ENCODE assay signal across 34 cellular contexts in the genomic region with DNA sequence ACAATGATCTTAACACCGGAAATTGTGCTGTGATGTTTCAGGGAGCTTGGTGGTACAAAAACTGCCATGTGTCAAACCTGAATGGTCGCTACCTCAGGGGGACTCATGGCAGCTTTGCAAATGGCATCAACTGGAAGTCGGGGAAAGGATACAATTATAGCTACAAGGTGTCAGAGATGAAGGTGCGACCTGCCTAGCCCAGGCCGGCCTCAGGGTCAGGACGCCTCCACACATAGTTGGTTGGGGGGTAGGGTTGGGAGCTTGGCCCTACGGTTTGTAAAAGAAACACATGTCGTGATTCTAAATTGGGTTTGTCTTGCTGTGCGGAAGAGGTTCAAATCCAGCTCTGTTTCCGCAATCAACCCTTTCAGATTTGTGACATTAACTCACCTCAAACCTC. TPM values are rescaled to one million over a fixed set of nuclear protein-coding genes. Genes with fewer than 3 reads are reported as not detected.
"Had no signal": no experiment of that assay in that cellular context is flagged by ENCODE, and none has a peak within 500 bp of the region (broad histone marks: within the 10 kb centered on the region; RNA-seq: fewer than 3 reads in every experiment).

No MANE protein-coding gene starts in this region.

- H3K4me1 Mint-ChIP-seq: immature natural killer cell had no signal

- H3K36me3 Mint-ChIP-seq: immature natural killer cell; naive thymus-derived CD4-positive, alpha-beta T cell; stimulated activated effector memory CD8-positive, alpha-beta T cell treated with anti-CD3 and anti-CD28 coated beads, Interleukin-12 subunit alpha, Interleukin-12 subunit beta, amount 100 ng/mL, for 72 hours had no signal

- H3K27me3 ChIP-seq: colonic mucosa, right atrium auricular region, thyroid gland had no signal

- H3K9me3 ChIP-seq: colonic mucosa, esophagus squamous epithelium, heart right ventricle, right atrium auricular region, stomach, thyroid gland had no signal

- H2AFZ ChIP-seq: parathyroid adenoma had no signal

- H3K27ac ChIP-seq: colonic mucosa, esophagus squamous epithelium, heart right ventricle, parathyroid adenoma, right atrium auricular region, stomach, thyroid gland had no signal

- H3K4me3 ChIP-seq: colonic mucosa, esophagus squamous epithelium, heart right ventricle, right atrium auricular region, smooth muscle cell, stomach, thyroid gland had no signal

- H3K36me3 ChIP-seq: colonic mucosa, esophagus squamous epithelium, heart right ventricle, right atrium auricular region, stomach, thyroid gland had no signal

- H3K79me2 ChIP-seq: parathyroid adenoma had no signal

- H3K9ac ChIP-seq: parathyroid adenoma had no signal

- DNase-seq: colonic mucosa; effector memory CD8-positive, alpha-beta T cell; erythroblast; esophagus squamous epithelium; foreskin melanocyte; glutamatergic neuron; heart right ventricle; hypothalamus; immature natural killer cell; kidney glomerular epithelial cell; left colon; left ventricle myocardium superior; mammary epithelial cell; mesendoderm; midbrain; naive thymus-derived CD4-positive, alpha-beta T cell; stimulated activated CD4-positive, alpha-beta T cell treated with anti-CD3 and anti-CD28 coated beads, Interleukin-12 subunit alpha, Interleukin-12 subunit beta, amount 100 ng/mL, for 4 hours; stimulated activated CD4-positive, alpha-beta T cell treated with anti-CD3 and anti-CD28 coated beads, Interleukin-4, amount 100 ng/mL, for 24 hours; stimulated activated naive CD4-positive, alpha-beta T cell treated with Interleukin-2 at 50 U/mL for 16 hours; thyroid gland; trophoblast cell had no signal

- H3K4me1 ChIP-seq: colonic mucosa, esophagus squamous epithelium, parathyroid adenoma, right atrium auricular region, stomach, thyroid gland had no signal

- H3K27ac Mint-ChIP-seq: immature natural killer cell; nephron; progenitor cell of endocrine pancreas; stimulated activated effector memory CD8-positive, alpha-beta T cell treated with anti-CD3 and anti-CD28 coated beads, Interleukin-12 subunit alpha, Interleukin-12 subunit beta, amount 100 ng/mL, for 72 hours had no signal

- ATAC-seq: effector memory CD8-positive, alpha-beta T cell; heart right ventricle; left colon; left ventricle myocardium superior; naive thymus-derived CD4-positive, alpha-beta T cell; sciatic nerve; stimulated activated effector memory CD8-positive, alpha-beta T cell treated with anti-CD3 and anti-CD28 coated beads, Interleukin-12 subunit alpha, Interleukin-12 subunit beta, amount 100 ng/mL, for 72 hours had no signal

- H3K4me2 ChIP-seq: smooth muscle cell had no signal

- H3K4me3 Mint-ChIP-seq: central memory CD8-positive, alpha-beta T cell; effector memory CD8-positive, alpha-beta T cell; immature natural killer cell; naive thymus-derived CD4-positive, alpha-beta T cell; nephron; stimulated activated effector memory CD8-positive, alpha-beta T cell treated with anti-CD3 and anti-CD28 coated beads, Interleukin-12 subunit alpha, Interleukin-12 subunit beta, amount 100 ng/mL, for 72 hours had no signal

- H3K9me3 Mint-ChIP-seq: central memory CD8-positive, alpha-beta T cell; effector memory CD8-positive, alpha-beta T cell; immature natural killer cell; nephron; stimulated activated effector memory CD8-positive, alpha-beta T cell treated with anti-CD3 and anti-CD28 coated beads, Interleukin-12 subunit alpha, Interleukin-12 subunit beta, amount 100 ng/mL, for 72 hours had no signal

RNA-seq across cellular contexts. Expression of gene FCN2, which starts 6.6 kb away (rescaled TPM):
- total RNA-seq: chondrocyte; colonic mucosa; dermis microvascular lymphatic vessel endothelial cell; esophagus squamous epithelium; left colon; left ventricle myocardium superior; mammary epithelial cell; naive thymus-derived CD4-positive, alpha-beta T cell; progenitor cell of endocrine pancreas; right atrium auricular region; sciatic nerve; smooth muscle cell; stomach; temporal lobe; urinary bladder had no signal
- polyA plus RNA-seq: immature natural killer cell; mammary epithelial cell; naive thymus-derived CD4-positive, alpha-beta T cell; smooth muscle cell had no signal

RNA-seq across cellular contexts. Expression of gene FCN1, which starts 30.5 kb away (rescaled TPM):
- total RNA-seq: chondrocyte, dermis microvascular lymphatic vessel endothelial cell, mammary epithelial cell, progenitor cell of endocrine pancreas, smooth muscle cell had no signal
- polyA plus RNA-seq: mammary epithelial cell had no signal
